ENCODE assay signal across 8 cellular contexts in the genomic region with DNA sequence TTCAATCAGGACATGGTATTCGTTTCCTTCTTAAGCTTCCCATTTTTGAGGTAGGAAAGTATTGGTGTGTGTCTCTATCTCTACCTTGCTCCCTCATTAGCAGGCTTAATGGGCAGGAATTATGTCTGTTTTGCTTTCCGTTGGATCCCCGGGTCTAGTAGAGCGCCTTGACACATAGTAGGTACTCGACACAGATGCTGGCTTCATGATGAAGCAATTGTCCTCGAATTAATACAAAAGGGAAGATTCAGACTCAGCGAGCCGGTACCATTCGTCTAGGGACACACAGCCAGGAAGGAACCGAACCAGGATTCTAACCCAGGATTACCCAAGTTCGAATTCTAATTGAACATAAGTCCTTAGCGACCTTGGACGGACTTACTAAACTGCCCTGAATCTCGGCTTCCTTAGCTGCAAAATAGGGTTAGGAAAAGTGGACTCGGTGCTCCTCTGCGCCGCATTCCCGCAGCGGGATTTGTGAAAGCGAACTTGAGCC. TPM values are rescaled to one million over a fixed set of nuclear protein-coding genes. Genes with fewer than 3 reads are reported as not detected.
DNase-seq lines count a peak whose midpoint lies in the region; ATAC-seq, FAIRE-seq and TF ChIP-seq lines count a peak whose summit lies in the region.

No MANE protein-coding gene starts in this region.

- intact Hi-C loops in Panc1 (cut with micrococcal nuclease; ENCODE audit: unreplicated experiment) (loop anchor here (5.0 kb wide), 1 partner anchor 530 kb away; a partner anchor contains a TSS), pancreas (cut with DNase I) (loop anchor here in 1 of 3 donors (10.0 kb wide), 1 partner anchor 243 kb away; no protein-coding TSS in a partner anchor)

- DNase-seq in SKM-1 treated with dmso at 0.1 percent for 144 hours (lab: John Stamatoyannopoulos, UW; ENCODE audit: unreplicated experiment) (peak; percentile 25), SKM-1 (lab: John Stamatoyannopoulos, UW; ENCODE audit: unreplicated experiment) (no peak), Panc1 (ENCODE audit: low read depth, low spot score) (no peak), epithelial cell of prostate (ENCODE audit: low read depth, low spot score) (no peak), pancreas (no peak), middle frontal gyrus (ENCODE audit: extremely low spot score, low spot score) (no peak)

- CTCF ChIA-PET in Panc1 (lab: Charles Lee), result interaction anchor here (0.5 to 1.1 kb wide), 2 partner anchors 20 to 56 kb away, joined by 6 to 11 read pairs; no protein-coding TSS in a partner anchor

- TF ChIP-seq CTCF in Panc1 (IDR thresholded peaks at IDR 0.05) (no peak), pancreas (IDR thresholded peaks at IDR 0.05) (no peak)

- BruUV-seq in Panc1 (replicated peaks; lab: Mats Ljungman, UMichigan), result no TSS peak

- H3K4me1 ChIP-seq in Panc1 (ENCODE audit: control insufficient read depth, insufficient read depth, low read length), result peaks cover 35% of the 10 kb centered on the region
- H3K4me1 ChIP-seq in pancreas, result peaks cover 10 to 28% (median 17%) of the 10 kb centered on the region in 3 donors

- H3K27ac ChIP-seq in Panc1 (ENCODE audit: low read length), result peak overlapping the region; percentile 99
- peak overlapping the region; percentile 77 for H3K27ac ChIP-seq in epithelial cell of prostate
- peak overlapping the region; percentile 87 to 94 (median 92) for H3K27ac ChIP-seq in pancreas

- no peak for FAIRE-seq in pancreas (lab: Jason Lieb, UNC)

- in situ Hi-C loops in Panc1 (cut with HindIII; ENCODE audit: low pct_unique_long_range_greater_than_20kb, low sequenced_read_pairs), result no loop called here

- H3K27me3 ChIP-seq in Panc1 (ENCODE audit: control insufficient read depth, insufficient read depth, low read length) (no peaks in the 10 kb centered on the region), pancreas (no peaks in the 10 kb centered on the region)

- H3K9me3 ChIP-seq in Panc1 (ENCODE audit: control insufficient read depth, insufficient read depth, low read depth, low read length) (no peaks in the 10 kb centered on the region), pancreas (no peaks in the 10 kb centered on the region)

- ATAC-seq in Panc1, result peak; percentile 18
- peak in 2 of 4 donors; percentile 4 to 6 for ATAC-seq in pancreas
- ATAC-seq in GM21526 (IDR thresholded peaks at IDR 0.05; ENCODE audit: low FRiP score, unreplicated experiment), result no peak
- ATAC-seq in GM19328 (IDR thresholded peaks at IDR 0.05; ENCODE audit: unreplicated experiment), result no peak

- POLR2A ChIA-PET in Panc1 (lab: Charles Lee), result no interaction called here

- H3K36me3 ChIP-seq in Panc1 (ENCODE audit: control insufficient read depth, insufficient read depth, low read length), result peaks cover 31% of the 10 kb centered on the region
- H3K36me3 ChIP-seq in pancreas, result peaks cover 0 to 20% (median 4%) of the 10 kb centered on the region in 3 donors

- peak overlapping the region; percentile 100 for H3K4me3 ChIP-seq in Panc1 (ENCODE audit: low read depth in 2 of 2, low read length in 2 of 2)
- peak overlapping the region; percentile 76 to 97 (median 92) for H3K4me3 ChIP-seq in pancreas

- WGBS in pancreas, 2 donors, result 1% methylated on average over 20 of the region's 20 CpGs

RNA-seq across cellular contexts. Expression of a gene that starts 0.5 kb away (rescaled TPM):
- total RNA-seq in Panc1 (2021; ENCODE audit: unreplicated experiment), result 66.1 TPM
- 42.5 TPM for polyA plus RNA-seq in Panc1 (2012; ENCODE audit: insufficient read length)
- 10 to 100 TPM; 34.1 to 66.7 (median 41.4) TPM for total RNA-seq in pancreas
- polyA plus RNA-seq in pancreas, result 100 to 1,000 TPM in 1 of 2 donors, 10 to 100 TPM in 1; 51.8 to 126 TPM

RNA-seq across cellular contexts. Expression of a gene that starts 0.9 kb away (rescaled TPM):
- total RNA-seq in Panc1 (2021; ENCODE audit: unreplicated experiment), result 55.9 TPM
- 48.9 TPM for polyA plus RNA-seq in Panc1 (2012; ENCODE audit: insufficient read length)
- total RNA-seq in pancreas, result 10 to 100 TPM; 13.9 to 23.4 (median 16.7) TPM
- polyA plus RNA-seq in pancreas, result 10 to 100 TPM; 14.9 to 21.7 TPM

RNA-seq across cellular contexts. Expression of a gene that starts 36.0 kb away (rescaled TPM):
- not detected for total RNA-seq in Panc1 (2021; ENCODE audit: unreplicated experiment)
- not detected for polyA plus RNA-seq in Panc1 (2012; ENCODE audit: insufficient read length)
- 10 to 100 TPM in 1 of 6 donors, 1 to 10 TPM in 5; 1.0 to 18.8 (median 2.5) TPM for total RNA-seq in pancreas
- polyA plus RNA-seq in pancreas, result 1 to 10 TPM; 2.0 to 2.2 TPM

RNA-seq across cellular contexts. Expression of a gene that starts 46.8 kb away (rescaled TPM):
- total RNA-seq in Panc1 (2021; ENCODE audit: unreplicated experiment) (10.1 TPM), pancreas (10 to 100 TPM in 5 of 6 donors, 1 to 10 TPM in 1; 8.8 to 16.9 (median 11.1) TPM)
- polyA plus RNA-seq in Panc1 (2012; ENCODE audit: insufficient read length), result 13.3 TPM
- polyA plus RNA-seq in pancreas, result 1 to 10 TPM; 7.5 to 7.8 TPM
